9 cellular contexts compared by ENCODE assay signal in genomic region chr1:42941640-42942330, GRCh38. TPM values are rescaled to one million over a fixed set of nuclear protein-coding genes. Genes with fewer than 3 reads are reported as not detected.
DNase-seq lines count a peak whose midpoint lies in the region; ATAC-seq, FAIRE-seq and TF ChIP-seq lines count a peak whose summit lies in the region.
"Had no signal": no experiment of that assay in that cellular context is flagged by ENCODE, and none has a peak within 500 bp of the region (broad histone marks: within the 10 kb centered on the region; RNA-seq: fewer than 3 reads in every experiment).

No MANE protein-coding gene starts in this region.

- H3K27ac ChIP-seq in RWPE1 (peak overlapping the region; percentile 97), cingulate gyrus (ENCODE audit: low read depth, low read length) (peak overlapping the region; percentile 83), thymus (ENCODE audit: low read depth) (peak overlapping the region; percentile 1)

- H3K9me3 ChIP-seq in thymus (ENCODE audit: control insufficient read depth) = no peaks in the 10 kb centered on the region

- POLR2A ChIA-PET in RWPE1 (lab: Yijun Ruan, JAX; ENCODE audit: low non-redundant PET) = interaction anchor here (1.1 kb wide), 1 partner anchor 13 kb away, joined by 3 read pairs; no protein-coding TSS in a partner anchor

- TF ChIP-seq CTCF in RWPE1 (conservative IDR thresholded peaks at IDR 0.05; ENCODE audit: low read depth) = no peak

- no peak for FAIRE-seq in GM19239 (lab: Jason Lieb, UNC)
- FAIRE-seq: A204.1 had no signal

- WGBS in thymus = 81% methylated on average over 9 of the region's 9 CpGs

- CTCF ChIA-PET in RWPE1 (lab: Yijun Ruan, JAX) = interaction anchor here (0.6 to 3.4 kb wide), 4 partner anchors 16 to 1521 kb away, joined by 3 to 14 read pairs (median 4); no protein-coding TSS in a partner anchor

- no peak overlapping the region for H3K4me3 ChIP-seq in thymus (ENCODE audit: low read length)

- H3K36me3 ChIP-seq in thymus (ENCODE audit: control insufficient read depth, insufficient read depth) = peaks cover 41% of the 10 kb centered on the region

- no peak for ATAC-seq in HG03135 (IDR thresholded peaks at IDR 0.05; ENCODE audit: unreplicated experiment)

- DNase-seq in DMS 273 (lab: John Stamatoyannopoulos, UW; ENCODE audit: unreplicated experiment) (peak; percentile 24), DMS 273 treated with DMSO at 0.1 percent for 48 hours (lab: John Stamatoyannopoulos, UW) (no peak), RWPE1 (ENCODE audit: low spot score) (peak; percentile 71), medulla oblongata (ENCODE audit: extremely low spot score) (peak; percentile 75), GM19239 (ENCODE audit: insufficient read length, low spot score) (no peak)

- peaks cover 43% of the 10 kb centered on the region for H3K4me1 ChIP-seq in thymus (ENCODE audit: control insufficient read depth, insufficient read depth, low read length)

- no peaks in the 10 kb centered on the region for H3K27me3 ChIP-seq in thymus (ENCODE audit: control insufficient read depth, insufficient read depth)

RNA-seq across cellular contexts. Expression of gene SLC2A1, which starts 16.9 kb away (rescaled TPM):
- polyA plus RNA-seq in thymus = 15.9 TPM

Comparison
In these comparisons a context has a peak if more than half of its experiments do, and no peak if none do; other contexts are left out.
1. DNase-seq: peak in DMS 273 (single experiment), RWPE1 (single experiment) and medulla oblongata (single experiment); none in DMS 273 treated with DMSO at 0.1 percent for 48 hours (single experiment) and GM19239 (single experiment).
2. H3K27ac ChIP-seq: peak in every context shown above with its lines; median percentile 97 in RWPE1; 83 in cingulate gyrus; 1 in thymus.